Comparison of ENCODE assay signal across 1 cellular context in the genomic region with DNA sequence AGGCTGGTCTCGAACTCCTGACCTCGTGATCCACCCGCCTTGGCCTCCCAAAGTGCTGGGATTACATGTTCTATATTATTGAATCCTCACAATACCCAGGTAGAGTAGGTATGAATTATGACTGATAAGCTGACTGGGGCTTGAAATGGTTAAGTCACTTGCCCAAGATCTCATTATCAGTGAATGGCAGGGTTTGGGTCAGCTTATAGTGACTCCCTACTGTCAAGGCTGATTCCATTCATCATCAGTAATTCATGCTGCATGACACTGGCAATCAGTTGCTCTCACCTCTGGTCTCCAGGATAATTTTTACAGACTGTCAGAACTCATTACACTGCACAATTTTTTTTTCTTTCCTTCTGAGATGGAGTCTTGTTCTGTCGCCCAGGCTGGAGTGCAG.
A peak's percentile ranks its signal among the peaks of the same experiment; 100 is the strongest.
TF ChIP-seq lines count a peak whose summit lies in the region.

No MANE protein-coding gene starts in this region.

TF ChIP-seq in K562, 482 proteins besides CTCF, POLR2A, EP300 and RAD21 (continued from another document and continues in another):
- TF ChIP-seq, protein P1, sequence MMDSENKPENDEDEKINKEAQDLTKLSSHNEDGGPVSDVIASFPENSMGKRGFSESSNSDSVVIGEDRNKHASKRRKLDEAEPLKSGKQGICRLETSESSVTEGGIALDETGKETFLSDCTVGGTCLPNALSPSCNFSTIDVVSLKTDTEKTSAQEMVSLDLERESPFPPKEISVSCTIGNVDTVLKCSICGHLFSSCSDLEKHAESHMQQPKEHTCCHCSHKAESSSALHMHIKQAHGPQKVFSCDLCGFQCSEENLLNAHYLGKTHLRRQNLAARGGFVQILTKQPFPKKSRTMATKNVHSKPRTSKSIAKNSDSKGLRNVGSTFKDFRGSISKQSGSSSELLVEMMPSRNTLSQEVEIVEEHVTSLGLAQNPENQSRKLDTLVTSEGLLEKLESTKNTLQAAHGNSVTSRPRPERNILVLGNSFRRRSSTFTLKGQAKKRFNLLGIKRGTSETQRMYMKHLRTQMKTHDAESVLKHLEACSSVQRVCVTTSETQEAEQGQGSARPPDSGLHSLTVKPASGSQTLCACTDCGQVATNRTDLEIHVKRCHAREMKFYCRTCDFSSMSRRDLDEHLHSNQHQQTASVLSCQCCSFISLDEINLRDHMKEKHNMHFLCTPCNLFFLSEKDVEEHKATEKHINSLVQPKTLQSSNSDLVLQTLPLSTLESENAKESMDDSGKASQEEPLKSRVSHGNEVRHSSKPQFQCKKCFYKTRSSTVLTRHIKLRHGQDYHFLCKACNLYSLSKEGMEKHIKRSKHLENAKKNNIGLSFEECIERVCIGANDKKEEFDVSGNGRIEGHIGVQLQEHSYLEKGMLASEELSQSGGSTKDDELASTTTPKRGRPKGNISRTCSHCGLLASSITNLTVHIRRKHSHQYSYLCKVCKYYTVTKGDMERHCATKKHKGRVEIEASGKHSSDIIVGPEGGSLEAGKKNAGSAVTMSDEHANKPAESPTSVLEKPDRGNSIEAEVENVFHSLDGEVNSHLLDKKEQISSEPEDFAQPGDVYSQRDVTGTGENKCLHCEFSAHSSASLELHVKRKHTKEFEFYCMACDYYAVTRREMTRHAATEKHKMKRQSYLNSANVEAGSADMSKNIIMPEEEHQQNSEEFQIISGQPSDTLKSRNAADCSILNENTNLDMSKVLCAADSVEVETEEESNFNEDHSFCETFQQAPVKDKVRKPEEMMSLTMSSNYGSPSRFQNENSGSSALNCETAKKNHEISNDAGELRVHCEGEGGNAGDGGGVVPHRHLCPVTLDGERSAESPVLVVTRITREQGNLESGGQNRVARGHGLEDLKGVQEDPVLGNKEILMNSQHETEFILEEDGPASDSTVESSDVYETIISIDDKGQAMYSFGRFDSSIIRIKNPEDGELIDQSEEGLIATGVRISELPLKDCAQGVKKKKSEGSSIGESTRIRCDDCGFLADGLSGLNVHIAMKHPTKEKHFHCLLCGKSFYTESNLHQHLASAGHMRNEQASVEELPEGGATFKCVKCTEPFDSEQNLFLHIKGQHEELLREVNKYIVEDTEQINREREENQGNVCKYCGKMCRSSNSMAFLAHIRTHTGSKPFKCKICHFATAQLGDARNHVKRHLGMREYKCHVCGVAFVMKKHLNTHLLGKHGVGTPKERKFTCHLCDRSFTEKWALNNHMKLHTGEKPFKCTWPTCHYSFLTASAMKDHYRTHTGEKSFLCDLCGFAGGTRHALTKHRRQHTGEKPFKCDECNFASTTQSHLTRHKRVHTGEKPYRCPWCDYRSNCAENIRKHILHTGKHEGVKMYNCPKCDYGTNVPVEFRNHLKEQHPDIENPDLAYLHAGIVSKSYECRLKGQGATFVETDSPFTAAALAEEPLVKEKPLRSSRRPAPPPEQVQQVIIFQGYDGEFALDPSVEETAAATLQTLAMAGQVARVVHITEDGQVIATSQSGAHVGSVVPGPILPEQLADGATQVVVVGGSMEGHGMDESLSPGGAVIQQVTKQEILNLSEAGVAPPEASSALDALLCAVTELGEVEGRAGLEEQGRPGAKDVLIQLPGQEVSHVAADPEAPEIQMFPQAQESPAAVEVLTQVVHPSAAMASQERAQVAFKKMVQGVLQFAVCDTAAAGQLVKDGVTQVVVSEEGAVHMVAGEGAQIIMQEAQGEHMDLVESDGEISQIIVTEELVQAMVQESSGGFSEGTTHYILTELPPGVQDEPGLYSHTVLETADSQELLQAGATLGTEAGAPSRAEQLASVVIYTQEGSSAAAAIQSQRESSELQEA (IDR thresholded peaks at IDR 0.05; ENCODE audit: low read depth), result no peak
- no peak for TF ChIP-seq ZSCAN32 (CRISPR knock-in tag; IDR thresholded peaks at IDR 0.05)
- TF ChIP-seq ETV5 (CRISPR knock-in tag; IDR thresholded peaks at IDR 0.05; ENCODE audit: low read depth), result no peak
- no peak for TF ChIP-seq ZNF584 (CRISPR knock-in tag; IDR thresholded peaks at IDR 0.05; ENCODE audit: low read depth)
- TF ChIP-seq FOXJ2 (tag; IDR thresholded peaks at IDR 0.05), result no peak
- TF ChIP-seq TEAD1 (CRISPR knock-in tag; IDR thresholded peaks at IDR 0.05), result no peak
- TF ChIP-seq, protein P2, sequence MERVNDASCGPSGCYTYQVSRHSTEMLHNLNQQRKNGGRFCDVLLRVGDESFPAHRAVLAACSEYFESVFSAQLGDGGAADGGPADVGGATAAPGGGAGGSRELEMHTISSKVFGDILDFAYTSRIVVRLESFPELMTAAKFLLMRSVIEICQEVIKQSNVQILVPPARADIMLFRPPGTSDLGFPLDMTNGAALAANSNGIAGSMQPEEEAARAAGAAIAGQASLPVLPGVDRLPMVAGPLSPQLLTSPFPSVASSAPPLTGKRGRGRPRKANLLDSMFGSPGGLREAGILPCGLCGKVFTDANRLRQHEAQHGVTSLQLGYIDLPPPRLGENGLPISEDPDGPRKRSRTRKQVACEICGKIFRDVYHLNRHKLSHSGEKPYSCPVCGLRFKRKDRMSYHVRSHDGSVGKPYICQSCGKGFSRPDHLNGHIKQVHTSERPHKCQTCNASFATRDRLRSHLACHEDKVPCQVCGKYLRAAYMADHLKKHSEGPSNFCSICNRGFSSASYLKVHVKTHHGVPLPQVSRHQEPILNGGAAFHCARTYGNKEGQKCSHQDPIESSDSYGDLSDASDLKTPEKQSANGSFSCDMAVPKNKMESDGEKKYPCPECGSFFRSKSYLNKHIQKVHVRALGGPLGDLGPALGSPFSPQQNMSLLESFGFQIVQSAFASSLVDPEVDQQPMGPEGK (CRISPR knock-in tag; IDR thresholded peaks at IDR 0.05; ENCODE audit: borderline replicate concordance), result no peak
- peak; percentile 60; the same call in 1 of the 2 replicates for TF ChIP-seq GATAD2B (IDR thresholded peaks at IDR 0.05; ENCODE audit: borderline replicate concordance)
- no peak for TF ChIP-seq ETS2 (tag; IDR thresholded peaks at IDR 0.05; ENCODE audit: borderline replicate concordance, poor library complexity, severe bottlenecking)
- no peak for TF ChIP-seq ZNF589 (CRISPR knock-in tag; IDR thresholded peaks at IDR 0.05; ENCODE audit: low read depth)
- no peak for TF ChIP-seq ZNF212 (CRISPR knock-in tag; IDR thresholded peaks at IDR 0.05)
- TF ChIP-seq, protein P3, sequence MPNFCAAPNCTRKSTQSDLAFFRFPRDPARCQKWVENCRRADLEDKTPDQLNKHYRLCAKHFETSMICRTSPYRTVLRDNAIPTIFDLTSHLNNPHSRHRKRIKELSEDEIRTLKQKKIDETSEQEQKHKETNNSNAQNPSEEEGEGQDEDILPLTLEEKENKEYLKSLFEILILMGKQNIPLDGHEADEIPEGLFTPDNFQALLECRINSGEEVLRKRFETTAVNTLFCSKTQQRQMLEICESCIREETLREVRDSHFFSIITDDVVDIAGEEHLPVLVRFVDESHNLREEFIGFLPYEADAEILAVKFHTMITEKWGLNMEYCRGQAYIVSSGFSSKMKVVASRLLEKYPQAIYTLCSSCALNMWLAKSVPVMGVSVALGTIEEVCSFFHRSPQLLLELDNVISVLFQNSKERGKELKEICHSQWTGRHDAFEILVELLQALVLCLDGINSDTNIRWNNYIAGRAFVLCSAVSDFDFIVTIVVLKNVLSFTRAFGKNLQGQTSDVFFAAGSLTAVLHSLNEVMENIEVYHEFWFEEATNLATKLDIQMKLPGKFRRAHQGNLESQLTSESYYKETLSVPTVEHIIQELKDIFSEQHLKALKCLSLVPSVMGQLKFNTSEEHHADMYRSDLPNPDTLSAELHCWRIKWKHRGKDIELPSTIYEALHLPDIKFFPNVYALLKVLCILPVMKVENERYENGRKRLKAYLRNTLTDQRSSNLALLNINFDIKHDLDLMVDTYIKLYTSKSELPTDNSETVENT (CRISPR knock-in tag; IDR thresholded peaks at IDR 0.05), result no peak
- TF ChIP-seq, protein P4, sequence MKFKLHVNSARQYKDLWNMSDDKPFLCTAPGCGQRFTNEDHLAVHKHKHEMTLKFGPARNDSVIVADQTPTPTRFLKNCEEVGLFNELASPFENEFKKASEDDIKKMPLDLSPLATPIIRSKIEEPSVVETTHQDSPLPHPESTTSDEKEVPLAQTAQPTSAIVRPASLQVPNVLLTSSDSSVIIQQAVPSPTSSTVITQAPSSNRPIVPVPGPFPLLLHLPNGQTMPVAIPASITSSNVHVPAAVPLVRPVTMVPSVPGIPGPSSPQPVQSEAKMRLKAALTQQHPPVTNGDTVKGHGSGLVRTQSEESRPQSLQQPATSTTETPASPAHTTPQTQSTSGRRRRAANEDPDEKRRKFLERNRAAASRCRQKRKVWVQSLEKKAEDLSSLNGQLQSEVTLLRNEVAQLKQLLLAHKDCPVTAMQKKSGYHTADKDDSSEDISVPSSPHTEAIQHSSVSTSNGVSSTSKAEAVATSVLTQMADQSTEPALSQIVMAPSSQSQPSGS (CRISPR knock-in tag; IDR thresholded peaks at IDR 0.05), result no peak
- TF ChIP-seq, protein P5, sequence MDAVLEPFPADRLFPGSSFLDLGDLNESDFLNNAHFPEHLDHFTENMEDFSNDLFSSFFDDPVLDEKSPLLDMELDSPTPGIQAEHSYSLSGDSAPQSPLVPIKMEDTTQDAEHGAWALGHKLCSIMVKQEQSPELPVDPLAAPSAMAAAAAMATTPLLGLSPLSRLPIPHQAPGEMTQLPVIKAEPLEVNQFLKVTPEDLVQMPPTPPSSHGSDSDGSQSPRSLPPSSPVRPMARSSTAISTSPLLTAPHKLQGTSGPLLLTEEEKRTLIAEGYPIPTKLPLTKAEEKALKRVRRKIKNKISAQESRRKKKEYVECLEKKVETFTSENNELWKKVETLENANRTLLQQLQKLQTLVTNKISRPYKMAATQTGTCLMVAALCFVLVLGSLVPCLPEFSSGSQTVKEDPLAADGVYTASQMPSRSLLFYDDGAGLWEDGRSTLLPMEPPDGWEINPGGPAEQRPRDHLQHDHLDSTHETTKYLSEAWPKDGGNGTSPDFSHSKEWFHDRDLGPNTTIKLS (IDR thresholded peaks at IDR 0.05; ENCODE audit: borderline replicate concordance, low read depth), result no peak
- TF ChIP-seq, protein P6, sequence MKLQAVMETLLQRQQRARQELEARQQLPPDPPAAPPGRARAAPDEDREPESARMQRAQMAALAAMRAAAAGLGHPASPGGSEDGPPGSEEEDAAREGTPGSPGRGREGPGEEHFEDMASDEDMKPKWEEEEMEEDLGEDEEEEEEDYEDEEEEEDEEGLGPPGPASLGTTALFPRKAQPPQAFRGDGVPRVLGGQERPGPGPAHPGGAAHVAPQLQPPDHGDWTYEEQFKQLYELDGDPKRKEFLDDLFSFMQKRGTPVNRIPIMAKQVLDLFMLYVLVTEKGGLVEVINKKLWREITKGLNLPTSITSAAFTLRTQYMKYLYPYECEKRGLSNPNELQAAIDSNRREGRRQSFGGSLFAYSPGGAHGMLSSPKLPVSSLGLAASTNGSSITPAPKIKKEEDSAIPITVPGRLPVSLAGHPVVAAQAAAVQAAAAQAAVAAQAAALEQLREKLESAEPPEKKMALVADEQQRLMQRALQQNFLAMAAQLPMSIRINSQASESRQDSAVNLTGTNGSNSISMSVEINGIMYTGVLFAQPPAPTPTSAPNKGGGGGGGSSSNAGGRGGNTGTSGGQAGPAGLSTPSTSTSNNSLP (IDR thresholded peaks at IDR 0.05; ENCODE audit: borderline replicate concordance, low read depth, low read length), result peak; percentile 80; the same call in 1 of the 2 replicates
- peak; percentile 78 for TF ChIP-seq ZNF384 (IDR thresholded peaks at IDR 0.05; ENCODE audit: low read depth, low read length)
- TF ChIP-seq E2F3 (CRISPR knock-in tag; IDR thresholded peaks at IDR 0.05), result no peak
- peak; percentile 80 for TF ChIP-seq ADNP (tag; IDR thresholded peaks at IDR 0.05)
- no peak for TF ChIP-seq PHF21A (IDR thresholded peaks at IDR 0.05; ENCODE audit: borderline replicate concordance, low read depth)
- TF ChIP-seq, protein P7, sequence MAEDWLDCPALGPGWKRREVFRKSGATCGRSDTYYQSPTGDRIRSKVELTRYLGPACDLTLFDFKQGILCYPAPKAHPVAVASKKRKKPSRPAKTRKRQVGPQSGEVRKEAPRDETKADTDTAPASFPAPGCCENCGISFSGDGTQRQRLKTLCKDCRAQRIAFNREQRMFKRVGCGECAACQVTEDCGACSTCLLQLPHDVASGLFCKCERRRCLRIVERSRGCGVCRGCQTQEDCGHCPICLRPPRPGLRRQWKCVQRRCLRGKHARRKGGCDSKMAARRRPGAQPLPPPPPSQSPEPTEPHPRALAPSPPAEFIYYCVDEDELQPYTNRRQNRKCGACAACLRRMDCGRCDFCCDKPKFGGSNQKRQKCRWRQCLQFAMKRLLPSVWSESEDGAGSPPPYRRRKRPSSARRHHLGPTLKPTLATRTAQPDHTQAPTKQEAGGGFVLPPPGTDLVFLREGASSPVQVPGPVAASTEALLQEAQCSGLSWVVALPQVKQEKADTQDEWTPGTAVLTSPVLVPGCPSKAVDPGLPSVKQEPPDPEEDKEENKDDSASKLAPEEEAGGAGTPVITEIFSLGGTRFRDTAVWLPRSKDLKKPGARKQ (CRISPR knock-in tag; IDR thresholded peaks at IDR 0.05), result no peak
- TF ChIP-seq, protein P8, sequence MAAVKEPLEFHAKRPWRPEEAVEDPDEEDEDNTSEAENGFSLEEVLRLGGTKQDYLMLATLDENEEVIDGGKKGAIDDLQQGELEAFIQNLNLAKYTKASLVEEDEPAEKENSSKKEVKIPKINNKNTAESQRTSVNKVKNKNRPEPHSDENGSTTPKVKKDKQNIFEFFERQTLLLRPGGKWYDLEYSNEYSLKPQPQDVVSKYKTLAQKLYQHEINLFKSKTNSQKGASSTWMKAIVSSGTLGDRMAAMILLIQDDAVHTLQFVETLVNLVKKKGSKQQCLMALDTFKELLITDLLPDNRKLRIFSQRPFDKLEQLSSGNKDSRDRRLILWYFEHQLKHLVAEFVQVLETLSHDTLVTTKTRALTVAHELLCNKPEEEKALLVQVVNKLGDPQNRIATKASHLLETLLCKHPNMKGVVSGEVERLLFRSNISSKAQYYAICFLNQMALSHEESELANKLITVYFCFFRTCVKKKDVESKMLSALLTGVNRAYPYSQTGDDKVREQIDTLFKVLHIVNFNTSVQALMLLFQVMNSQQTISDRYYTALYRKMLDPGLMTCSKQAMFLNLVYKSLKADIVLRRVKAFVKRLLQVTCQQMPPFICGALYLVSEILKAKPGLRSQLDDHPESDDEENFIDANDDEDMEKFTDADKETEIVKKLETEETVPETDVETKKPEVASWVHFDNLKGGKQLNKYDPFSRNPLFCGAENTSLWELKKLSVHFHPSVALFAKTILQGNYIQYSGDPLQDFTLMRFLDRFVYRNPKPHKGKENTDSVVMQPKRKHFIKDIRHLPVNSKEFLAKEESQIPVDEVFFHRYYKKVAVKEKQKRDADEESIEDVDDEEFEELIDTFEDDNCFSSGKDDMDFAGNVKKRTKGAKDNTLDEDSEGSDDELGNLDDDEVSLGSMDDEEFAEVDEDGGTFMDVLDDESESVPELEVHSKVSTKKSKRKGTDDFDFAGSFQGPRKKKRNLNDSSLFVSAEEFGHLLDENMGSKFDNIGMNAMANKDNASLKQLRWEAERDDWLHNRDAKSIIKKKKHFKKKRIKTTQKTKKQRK (IDR thresholded peaks at IDR 0.05; ENCODE audit: borderline replicate concordance, low read depth, low read length), result no peak
- TF ChIP-seq ZNF133 (CRISPR knock-in tag; IDR thresholded peaks at IDR 0.05), result no peak
- TF ChIP-seq, protein P9, sequence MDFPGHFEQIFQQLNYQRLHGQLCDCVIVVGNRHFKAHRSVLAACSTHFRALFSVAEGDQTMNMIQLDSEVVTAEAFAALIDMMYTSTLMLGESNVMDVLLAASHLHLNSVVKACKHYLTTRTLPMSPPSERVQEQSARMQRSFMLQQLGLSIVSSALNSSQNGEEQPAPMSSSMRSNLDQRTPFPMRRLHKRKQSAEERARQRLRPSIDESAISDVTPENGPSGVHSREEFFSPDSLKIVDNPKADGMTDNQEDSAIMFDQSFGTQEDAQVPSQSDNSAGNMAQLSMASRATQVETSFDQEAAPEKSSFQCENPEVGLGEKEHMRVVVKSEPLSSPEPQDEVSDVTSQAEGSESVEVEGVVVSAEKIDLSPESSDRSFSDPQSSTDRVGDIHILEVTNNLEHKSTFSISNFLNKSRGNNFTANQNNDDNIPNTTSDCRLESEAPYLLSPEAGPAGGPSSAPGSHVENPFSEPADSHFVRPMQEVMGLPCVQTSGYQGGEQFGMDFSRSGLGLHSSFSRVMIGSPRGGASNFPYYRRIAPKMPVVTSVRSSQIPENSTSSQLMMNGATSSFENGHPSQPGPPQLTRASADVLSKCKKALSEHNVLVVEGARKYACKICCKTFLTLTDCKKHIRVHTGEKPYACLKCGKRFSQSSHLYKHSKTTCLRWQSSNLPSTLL (IDR thresholded peaks at IDR 0.05), result no peak
- TF ChIP-seq ZNF232 (CRISPR knock-in tag; IDR thresholded peaks at IDR 0.05), result no peak
- TF ChIP-seq BACH1 (tag; IDR thresholded peaks at IDR 0.05), result no peak
- TF ChIP-seq ZNF311 (CRISPR knock-in tag; IDR thresholded peaks at IDR 0.05), result no peak
- no peak for TF ChIP-seq TFAM (CRISPR knock-in tag; conservative IDR thresholded peaks at IDR 0.05)
